Comparison of ENCODE assay signal across 8 cellular contexts in the genomic region with DNA sequence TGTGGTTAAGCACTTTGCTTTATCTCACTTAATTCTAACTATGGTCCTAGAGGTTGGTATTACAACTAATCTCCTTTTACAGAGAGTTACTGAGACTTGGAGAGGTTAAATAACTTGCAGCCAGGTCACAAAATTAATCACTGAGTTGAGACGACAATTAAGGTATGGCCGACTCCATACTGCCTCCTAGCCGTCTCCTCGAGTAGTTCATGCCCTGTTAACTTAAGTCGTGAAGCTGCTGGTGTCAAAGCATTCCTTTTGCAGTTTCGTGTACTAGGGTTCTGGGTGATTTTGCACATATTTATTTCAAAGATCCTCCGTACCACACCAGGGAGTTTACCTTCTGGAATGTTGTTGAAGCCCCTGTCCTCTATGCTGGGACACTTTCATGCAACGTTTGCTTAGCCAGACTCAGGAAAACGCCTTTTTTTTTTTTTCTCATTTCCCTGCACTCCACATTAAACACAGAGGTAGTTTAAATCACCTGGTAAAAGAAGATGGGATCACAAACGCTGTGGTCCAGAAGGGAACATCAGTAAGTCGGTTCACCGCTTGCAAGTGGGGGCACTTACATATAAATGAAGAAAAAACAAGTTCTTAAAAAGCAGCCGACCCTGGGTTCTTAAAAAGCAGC. TPM values are rescaled to one million over a fixed set of nuclear protein-coding genes. Genes with fewer than 3 reads are reported as not detected.
DNase-seq lines count a peak whose midpoint lies in the region; ATAC-seq and TF ChIP-seq lines count a peak whose summit lies in the region.

No MANE protein-coding gene starts in this region.

- H3K4me1 ChIP-seq in lung (ENCODE audit: control insufficient read depth in 2 of 2, insufficient read depth in 2 of 2, low read length in 2 of 2): peaks cover 0 to 15% of the 10 kb centered on the region in 2 donors

- DNase-seq in AG08395 (ENCODE audit: low spot score) (peak; percentile 47), NCI-H460 (ENCODE audit: extremely low read depth, low read depth) (peak; percentile 81), dorsolateral prefrontal cortex (peak in 3 of 10 donors; percentile 26 to 48 (median 44)), lung (ENCODE audit: low spot score) (peak; percentile 64)
- DNase-seq in activated CD4-positive, alpha-beta T cell treated with anti-CD3 and anti-CD28 coated beads, Interleukin-2, amount 10 ng/mL, durations not matched to agents 24 days and 14 days: peak; percentile 91
- peak; percentile 52 for DNase-seq in stimulated activated CD8-positive, alpha-beta memory T cell treated with anti-CD3 and anti-CD28 coated beads, Interleukin-12 subunit alpha, Interleukin-12 subunit beta, amount 100 ng/mL, for 4 hours (ENCODE audit: low read depth)

- H3K27ac ChIP-seq in dorsolateral prefrontal cortex: peak overlapping the region; percentile 73 to 99 (median 97)
- H3K27ac ChIP-seq in lung (ENCODE audit: low read depth in 1 of 2, low read length in 1 of 2): peak overlapping the region; percentile 98 to 100

- no peaks in the 10 kb centered on the region for H3K36me3 Mint-ChIP-seq in activated CD4-positive, alpha-beta T cell treated with anti-CD3 and anti-CD28 coated beads, Interleukin-2, amount 10 ng/mL, durations not matched to agents 24 days and 14 days (ENCODE audit: low read depth)

- no peaks in the 10 kb centered on the region for H3K9me3 ChIP-seq in lung (ENCODE audit: control insufficient read depth in 2 of 2, insufficient read depth in 1 of 2, low read length in 1 of 2)

- H3K4me3 ChIP-seq in dorsolateral prefrontal cortex (peak overlapping the region; percentile 59 to 99 (median 89)), lung (peak overlapping the region; percentile 94)

- H3K27me3 Mint-ChIP-seq in activated CD4-positive, alpha-beta T cell treated with anti-CD3 and anti-CD28 coated beads, Interleukin-2, amount 10 ng/mL, durations not matched to agents 24 days and 14 days: no peaks in the 10 kb centered on the region

- TF ChIP-seq CTCF in dorsolateral prefrontal cortex (IDR thresholded peaks at IDR 0.05 in 54 of 56, conservative IDR thresholded peaks at IDR 0.05 in 2 of 56; ENCODE audit: low read depth in 1 of 56, partially characterized antibody in 56 of 56): peak; percentile 31 to 75 (median 61)
- TF ChIP-seq CTCF in lung (IDR thresholded peaks at IDR 0.05; ENCODE audit: control extremely low read depth, extremely low read depth): peak; percentile 58

- H3K36me3 ChIP-seq in lung (ENCODE audit: control insufficient read depth in 2 of 2, insufficient read depth in 2 of 2, low read length in 2 of 2): no peaks in the 10 kb centered on the region

- H3K27me3 ChIP-seq in dorsolateral prefrontal cortex: no peaks in the 10 kb centered on the region
- no peaks in the 10 kb centered on the region for H3K27me3 ChIP-seq in lung (ENCODE audit: control insufficient read depth, insufficient read depth)

- peak overlapping the region; percentile 84 for H3K27ac Mint-ChIP-seq in activated CD4-positive, alpha-beta T cell treated with anti-CD3 and anti-CD28 coated beads, Interleukin-2, amount 10 ng/mL, durations not matched to agents 24 days and 14 days

- no peaks in the 10 kb centered on the region for H3K9me3 Mint-ChIP-seq in activated CD4-positive, alpha-beta T cell treated with anti-CD3 and anti-CD28 coated beads, Interleukin-2, amount 10 ng/mL, durations not matched to agents 24 days and 14 days

- peaks cover 12% of the 10 kb centered on the region for H3K4me1 Mint-ChIP-seq in activated CD4-positive, alpha-beta T cell treated with anti-CD3 and anti-CD28 coated beads, Interleukin-2, amount 10 ng/mL, durations not matched to agents 24 days and 14 days

- peak overlapping the region; percentile 85 for H3K4me3 Mint-ChIP-seq in activated CD4-positive, alpha-beta T cell treated with anti-CD3 and anti-CD28 coated beads, Interleukin-2, amount 10 ng/mL, durations not matched to agents 24 days and 14 days

- ATAC-seq in GM18519 (IDR thresholded peaks at IDR 0.05; ENCODE audit: low FRiP score, unreplicated experiment) (peak; percentile 27), HG03280 (IDR thresholded peaks at IDR 0.05; ENCODE audit: unreplicated experiment) (peak; percentile 27), lung (ENCODE audit: insufficient read depth, low FRiP score) (peak; percentile 45)

- 0 to 1% methylated on average over 13 of the region's 13 CpGs for WGBS in lung, 2 donors

- intact Hi-C loops in activated CD4-positive, alpha-beta T cell treated with anti-CD3 and anti-CD28 coated beads, Interleukin-2, amount 10 ng/mL, durations not matched to agents 24 days and 14 days (cut with micrococcal nuclease): loop anchor here (1.0 to 5.0 kb wide), 12 partner anchors 19 to 1009 kb away; a partner anchor contains a TSS
- intact Hi-C loops in dorsolateral prefrontal cortex (cut with DNase I): loop anchor here (5.0 to 10.0 kb wide), 4 partner anchors 51 to 254 kb away; a partner anchor contains a TSS

RNA-seq across cellular contexts. Expression of a gene that starts 0.6 kb away (rescaled TPM):
- total RNA-seq in NCI-H460 (2014; rRNA removed; shearing (Covaris generic)): 183 and 198 TPM in 2 replicates
- polyA plus RNA-seq in NCI-H460 (2014; cell fraction: nucleus; rRNA removed): 133 and 164 TPM in 2 replicates
- total RNA-seq in activated CD4-positive, alpha-beta T cell treated with anti-CD3 and anti-CD28 coated beads, Interleukin-2, amount 10 ng/mL, durations not matched to agents 24 days and 14 days: 61.4 and 69.2 TPM in 2 replicates
- total RNA-seq in dorsolateral prefrontal cortex (100 to 1,000 TPM in 3 of 120 experiments, 10 to 100 TPM in 117; 27.7 to 122 (median 55.1) TPM), lung (100 to 1,000 TPM in 1 of 2 donors, 10 to 100 TPM in 1; 95.2 to 132 TPM)
- 10 to 100 TPM; 23.9 to 33.2 TPM for polyA plus RNA-seq in lung
